8 cellular contexts compared by ENCODE assay signal in genomic region chr6:134632982-134633940, GRCh38.
DNase-seq lines count a peak whose midpoint lies in the region; TF ChIP-seq lines count a peak whose summit lies in the region.
"Not testable (repeated sequence)": the region's sequence is repeated elsewhere in the genome, so short reads cannot be mapped to it uniquely, and the experiment has no call there.

No MANE protein-coding gene starts in this region.

- H3K36me3 Mint-ChIP-seq in dendritic cell treated with granulocyte-macrophage colony-stimulating factor and Interleukin-4, amounts not matched to agents 40 ng/mL and 50 ng/mL, for 4 days (ENCODE audit: low read depth), result not testable (repeated sequence)

- TF ChIP-seq CTCF in AG10803 (conservative IDR thresholded peaks at IDR 0.05; ENCODE audit: low read length); HL-60 (IDR thresholded peaks at IDR 0.05; ENCODE audit: insufficient read depth, low read length): not testable (repeated sequence)

- not testable (repeated sequence) for H3K9me3 ChIP-seq in neuronal stem cell (replicated peaks in 1 of 2; ENCODE audit: control insufficient read depth in 2 of 2, insufficient read depth in 1 of 2, low read depth in 1 of 2, low read length in 2 of 2)

- H3K14ac ChIP-seq in neuronal stem cell (ENCODE audit: low read length), result not testable (repeated sequence)

- H3K27ac ChIP-seq in HL-60 (replicated peaks), result peak overlapping the region; percentile 40; the same call in 1 of the 2 replicates
- not testable (repeated sequence) for H3K27ac ChIP-seq in neuronal stem cell (replicated peaks; ENCODE audit: low read length)

- H3K79me1 ChIP-seq in neuronal stem cell (ENCODE audit: low read depth, low read length), result not testable (repeated sequence)

- intact Hi-C loops in dendritic cell treated with granulocyte-macrophage colony-stimulating factor and Interleukin-4, amounts not matched to agents 40 ng/mL and 50 ng/mL, for 4 days (cut with micrococcal nuclease), result loop anchor here (10.0 kb wide), 1 partner anchor 258 kb away; no protein-coding TSS in a partner anchor

- H3K27me3 ChIP-seq in HL-60 (ENCODE audit: insufficient read depth, poor library complexity, severe bottlenecking); neuronal stem cell (ENCODE audit: control insufficient read depth in 3 of 3, insufficient read depth in 3 of 3, low read depth in 1 of 3, low read length in 3 of 3): not testable (repeated sequence)

- no CpG with 5 or more reads among the region's 48 CpGs for WGBS in neuronal stem cell (ENCODE audit: extremely low coverage in 2 of 2, insufficient read length in 2 of 2, insufficient replicate concordance in 1 of 2), 2 donors

- H2BK5ac ChIP-seq in neuronal stem cell (ENCODE audit: low read length), result not testable (repeated sequence)

- not testable (repeated sequence) for H3K4me1 ChIP-seq in neuronal stem cell (ENCODE audit: control insufficient read depth in 2 of 2, insufficient read depth in 1 of 2, low read depth in 1 of 2, low read length in 2 of 2)

- not testable (repeated sequence) for H3K9me3 Mint-ChIP-seq in dendritic cell treated with granulocyte-macrophage colony-stimulating factor and Interleukin-4, amounts not matched to agents 40 ng/mL and 50 ng/mL, for 4 days

- peak overlapping the region; percentile 16 for H2BK12ac ChIP-seq in neuronal stem cell (ENCODE audit: low read length)

- H3K4me3 Mint-ChIP-seq in dendritic cell treated with granulocyte-macrophage colony-stimulating factor and Interleukin-4, amounts not matched to agents 40 ng/mL and 50 ng/mL, for 4 days, result peak overlapping the region; percentile 49

- not testable (repeated sequence) for H2AK5ac ChIP-seq in neuronal stem cell (ENCODE audit: low read depth, low read length)

- not testable (repeated sequence) for H2BK15ac ChIP-seq in neuronal stem cell (ENCODE audit: low read length)

- not testable (repeated sequence) for H3K4me3 ChIP-seq in AG10803 (ENCODE audit: low read length); HL-60 (replicated peaks; ENCODE audit: insufficient read depth, low read length); neuronal stem cell (ENCODE audit: low read length in 2 of 2)

- not testable (repeated sequence) for H4K91ac ChIP-seq in neuronal stem cell (ENCODE audit: low read depth, low read length, poor library complexity)

- H3K36me3 ChIP-seq in neuronal stem cell (replicated peaks in 1 of 2; ENCODE audit: control insufficient read depth in 2 of 2, insufficient read depth in 2 of 2, low read length in 2 of 2), result not testable (repeated sequence)

- peak overlapping the region; percentile 52 for H3K27ac Mint-ChIP-seq in dendritic cell treated with granulocyte-macrophage colony-stimulating factor and Interleukin-4, amounts not matched to agents 40 ng/mL and 50 ng/mL, for 4 days

- H3K18ac ChIP-seq in neuronal stem cell (ENCODE audit: low read length), result peak overlapping the region; percentile 58

- not testable (repeated sequence) for H2BK120ac ChIP-seq in neuronal stem cell (ENCODE audit: low read depth, low read length)

- peaks cover 41% of the 10 kb centered on the region for H3K4me1 Mint-ChIP-seq in dendritic cell treated with granulocyte-macrophage colony-stimulating factor and Interleukin-4, amounts not matched to agents 40 ng/mL and 50 ng/mL, for 4 days (ENCODE audit: low read depth)

- H3K27me3 Mint-ChIP-seq in dendritic cell treated with granulocyte-macrophage colony-stimulating factor and Interleukin-4, amounts not matched to agents 40 ng/mL and 50 ng/mL, for 4 days, result not testable (repeated sequence)

- H3K9ac ChIP-seq in neuronal stem cell (ENCODE audit: low read depth, low read length, poor library complexity), result not testable (repeated sequence)

- DNase-seq in AG10803 (ENCODE audit: low read depth), result peak; percentile 53
- peak; percentile 93 to 95 for DNase-seq in HL-60 (ENCODE audit: low read depth in 1 of 2, low spot score in 1 of 2)
- peak; percentile 20 for DNase-seq in SIG-M5 (lab: John Stamatoyannopoulos, UW)
- DNase-seq in activated CD4-positive, alpha-beta T cell treated with anti-CD3 and anti-CD28 coated beads, Interleukin-2, amount 50 U/mL, for 1 hour, result peak; percentile 13
- peak; percentile 15 for DNase-seq in activated effector memory CD4-positive, alpha-beta T cell treated with Interleukin-2 at 50 U/mL for 16 hours
- DNase-seq in neuronal stem cell (ENCODE audit: low spot score), result not testable (repeated sequence)
- peak; percentile 1 for DNase-seq in stimulated activated CD8-positive, alpha-beta memory T cell treated with anti-CD3 and anti-CD28 coated beads, Interleukin-4, amount 100 ng/mL, for 24 hours (ENCODE audit: low read depth)

- not testable (repeated sequence) for H3K4ac ChIP-seq in neuronal stem cell (ENCODE audit: low read length)

- H3K23ac ChIP-seq in neuronal stem cell (ENCODE audit: low read depth, low read length, poor library complexity), result not testable (repeated sequence)

- H4K8ac ChIP-seq in neuronal stem cell (ENCODE audit: low read depth, low read length), result not testable (repeated sequence)

- H3K4me2 ChIP-seq in neuronal stem cell (ENCODE audit: insufficient read depth, low read length, poor library complexity, severe bottlenecking), result not testable (repeated sequence)

- not testable (repeated sequence) for H2AFZ ChIP-seq in neuronal stem cell (ENCODE audit: low read length)
